14 cellular contexts compared by ENCODE assay signal in genomic region chr3:160810360-160810759, GRCh38. TPM values are rescaled to one million over a fixed set of nuclear protein-coding genes. Genes with fewer than 3 reads are reported as not detected.
DNase-seq lines count a peak whose midpoint lies in the region; ATAC-seq, FAIRE-seq and TF ChIP-seq lines count a peak whose summit lies in the region.
"Had no signal": no experiment of that assay in that cellular context is flagged by ENCODE, and none has a peak within 500 bp of the region (broad histone marks: within the 10 kb centered on the region; RNA-seq: fewer than 3 reads in every experiment).

No MANE protein-coding gene starts in this region.

- no peaks in the 10 kb centered on the region for H3F3A ChIP-seq in GM23248 (ENCODE audit: insufficient read depth)

- H3K27me3 ChIP-seq in GM23248 (replicated peaks; ENCODE audit: insufficient read depth) (no peaks in the 10 kb centered on the region), subcutaneous abdominal adipose tissue (ENCODE audit: control insufficient read depth in 5 of 5, insufficient read depth in 4 of 5, low read length in 5 of 5) (no peaks in the 10 kb centered on the region)
- H3K27me3 ChIP-seq: SJCRH30 had no signal

- CTCF ChIA-PET in RWPE1 (lab: Yijun Ruan, JAX) = interaction anchor here (0.5 to 0.9 kb wide), 5 partner anchors 105 to 691 kb away, joined by 3 to 4 read pairs (median 3); no protein-coding TSS in a partner anchor

- H3K4me3 ChIP-seq in GM23248 = no peak overlapping the region
- no peak overlapping the region for H3K4me3 ChIP-seq in astrocyte of the spinal cord (ENCODE audit: low read depth, low read length)
- peak overlapping the region in 1 of 2 donors; percentile 12 for H3K4me3 ChIP-seq in kidney (ENCODE audit: low read length in 2 of 2)
- no peak overlapping the region for H3K4me3 ChIP-seq in subcutaneous abdominal adipose tissue (ENCODE audit: low read depth in 1 of 5, low read length in 5 of 5)
- H3K4me3 ChIP-seq: SJCRH30 had no signal

- DNase-seq in GM23248 (peak; percentile 68), astrocyte of the spinal cord (ENCODE audit: low read depth, low spot score) (peak; percentile 39), kidney (no peak), cortex of kidney (lab: John Stamatoyannopoulos, UW) (no peak), RWPE1 (ENCODE audit: low spot score) (no peak)
- DNase-seq: activated naive CD4-positive, alpha-beta T cell treated with Interleukin-2 at 50 U/mL for 16 hours; H9; NCI-H2029 treated with DMSO at 0.1 percent for 48 hours; SJCRH30; stimulated activated CD4-positive, alpha-beta T cell treated with anti-CD3 and anti-CD28 coated beads, Interleukin-4, amount 100 ng/mL, for 1 hour; stimulated activated naive CD4-positive, alpha-beta T cell treated with Interleukin-2 at 50 U/mL for 16 hours had no signal

- TF ChIP-seq CTCF in astrocyte of the spinal cord (IDR thresholded peaks at IDR 0.05; ENCODE audit: low read depth, low read length) (no peak), kidney (IDR thresholded peaks at IDR 0.05; ENCODE audit: borderline replicate concordance, extremely low read depth, insufficient read depth) (no peak), RWPE1 (conservative IDR thresholded peaks at IDR 0.05; ENCODE audit: low read depth) (no peak)

- WGBS in GM23248 (ENCODE audit: low coverage in 1 of 2, low lambda C conversion rate in 2 of 2, missing lambda C conversion rate in 2 of 2), 2 experiments = 0 to 6% methylated on average over 1 of the region's 1 CpG

- in situ Hi-C loops in GM23248 (cut with MboI) (no loop called here), astrocyte of the spinal cord (cut with HindIII; ENCODE audit: low sequenced_read_pairs) (no loop called here)

- intact Hi-C loops in kidney (cut with DNase I) = no loop called here

- H3K9ac ChIP-seq in GM23248 (no peak overlapping the region), kidney (ENCODE audit: low read length in 2 of 2) (no peak overlapping the region), subcutaneous abdominal adipose tissue (ENCODE audit: low read length in 5 of 5) (no peak overlapping the region)

- no peak for ATAC-seq in HG02981 (IDR thresholded peaks at IDR 0.05; ENCODE audit: unreplicated experiment)

- POLR2A ChIA-PET in RWPE1 (lab: Yijun Ruan, JAX; ENCODE audit: low non-redundant PET) = no interaction called here

- H3K36me3 ChIP-seq in GM23248 (ENCODE audit: low read depth) (no peaks in the 10 kb centered on the region), kidney (ENCODE audit: control insufficient read depth in 1 of 2, insufficient read depth in 2 of 2, low read length in 2 of 2) (no peaks in the 10 kb centered on the region), subcutaneous abdominal adipose tissue (ENCODE audit: control insufficient read depth in 5 of 5, insufficient read depth in 5 of 5, low read length in 5 of 5) (no peaks in the 10 kb centered on the region)
- H3K36me3 ChIP-seq: SJCRH30 had no signal

- H2AFZ ChIP-seq in GM23248 = no peak overlapping the region

- H3K27ac ChIP-seq in GM23248 (no peak overlapping the region), kidney (ENCODE audit: low read depth in 2 of 2, low read length in 2 of 2) (peak overlapping the region; percentile 25 to 41), subcutaneous abdominal adipose tissue (ENCODE audit: low read depth, low read length) (peak overlapping the region; percentile 85), RWPE1 (no peak overlapping the region)
- H3K27ac ChIP-seq: epithelial cell of prostate, SJCRH30 had no signal

- H3K4me1 ChIP-seq in GM23248 (ENCODE audit: insufficient read depth) = peaks cover 4% of the 10 kb centered on the region; the same call in 1 of the 2 replicates
- H3K4me1 ChIP-seq in kidney (ENCODE audit: control insufficient read depth in 1 of 2, insufficient read depth in 1 of 2, low read depth in 1 of 2, low read length in 2 of 2) = peaks cover 20 to 30% of the 10 kb centered on the region in 2 donors
- peaks cover 0 to 51% (median 39%) of the 10 kb centered on the region in 5 donors for H3K4me1 ChIP-seq in subcutaneous abdominal adipose tissue (ENCODE audit: control insufficient read depth in 5 of 5, insufficient read depth in 5 of 5, low read length in 5 of 5)
- H3K4me1 ChIP-seq: SJCRH30 had no signal

- no peak for FAIRE-seq in kidney (lab: Jason Lieb, UNC)

- H3K9me2 ChIP-seq in GM23248 (ENCODE audit: insufficient read depth) = no peaks in the 10 kb centered on the region

- H3K9me3 ChIP-seq in GM23248 (ENCODE audit: low read depth) (no peaks in the 10 kb centered on the region), kidney (ENCODE audit: control insufficient read depth in 1 of 2, low read length in 2 of 2) (no peaks in the 10 kb centered on the region), subcutaneous abdominal adipose tissue (ENCODE audit: control insufficient read depth in 5 of 5, low read length in 5 of 5) (no peaks in the 10 kb centered on the region)
- H3K9me3 ChIP-seq: SJCRH30 had no signal

- no peaks in the 10 kb centered on the region for H3K79me2 ChIP-seq in GM23248 (ENCODE audit: insufficient read depth)

- H3K4me2 ChIP-seq in GM23248 (ENCODE audit: unreplicated experiment) = no peak overlapping the region

- H4K20me1 ChIP-seq in GM23248 (ENCODE audit: insufficient read depth) = no peaks in the 10 kb centered on the region

RNA-seq across cellular contexts. Expression of gene PPM1L, which starts 54.3 kb away (rescaled TPM):
- total RNA-seq in GM23248 (2014; rRNA removed; shearing (Covaris generic)) = under 0.01 and 0.38 TPM in 2 replicates
- polyA plus RNA-seq in GM23248 (2016; fragmentation: Nextera tagmentation; extraction: Ambion mirVana) (0.15 and 0.26 TPM in 2 replicates), kidney (ENCODE audit: insufficient read depth, low read depth, low replicate concordance) (2.8 TPM)
- total RNA-seq in kidney = 13.8 TPM

Comparison
In these comparisons a context has a peak if more than half of its experiments do, and no peak if none do; other contexts are left out.
1. DNase-seq: peak in GM23248 (single experiment) and astrocyte of the spinal cord (single experiment); none in kidney (single experiment), cortex of kidney (single experiment) and RWPE1 (single experiment).
2. H3K27ac ChIP-seq: peak in kidney (2 of 2) and subcutaneous abdominal adipose tissue (single experiment); none in GM23248 (single experiment) and RWPE1 (single experiment).
3. RNA of gene PPM1L, which starts 54.3 kb away (total RNA-seq): 13.8 TPM in kidney (single experiment); under 0.01 to 0.38 TPM in GM23248; every median in the first group is over 10 times any median in the second.